In genomic region chr4:163385466-163385865, GRCh38 we compare ENCODE assay signal across 21 cellular contexts. TPM values are rescaled to one million over a fixed set of nuclear protein-coding genes. Genes with fewer than 3 reads are reported as not detected.
A peak's percentile ranks its signal among the peaks of the same experiment; 100 is the strongest.
DNase-seq lines count a peak whose midpoint lies in the region; ATAC-seq and TF ChIP-seq lines count a peak whose summit lies in the region.
"Had no signal": no experiment of that assay in that cellular context is flagged by ENCODE, and none has a peak within 500 bp of the region (broad histone marks: within the 10 kb centered on the region; RNA-seq: fewer than 3 reads in every experiment).

No MANE protein-coding gene starts in this region.

- POLR2A ChIA-PET in RWPE1 (lab: Yijun Ruan, JAX; ENCODE audit: low non-redundant PET): no interaction called here

- no peak overlapping the region for H3K4me3 ChIP-seq in neuronal stem cell (ENCODE audit: low read length in 2 of 2)
- H3K4me3 ChIP-seq: HAP-1, SJSA1 had no signal

- CTCF ChIA-PET in RWPE1 (lab: Yijun Ruan, JAX): no interaction called here

- no peaks in the 10 kb centered on the region for H3K9me3 ChIP-seq in neuronal stem cell (replicated peaks in 1 of 2; ENCODE audit: control insufficient read depth in 2 of 2, insufficient read depth in 1 of 2, low read depth in 1 of 2, low read length in 2 of 2)
- H3K9me3 ChIP-seq: HAP-1, SJSA1 had no signal

- no peaks in the 10 kb centered on the region for H3K79me1 ChIP-seq in neuronal stem cell (ENCODE audit: low read depth, low read length)

- H3K4me1 ChIP-seq in foreskin keratinocyte (no peaks in the 10 kb centered on the region), neuronal stem cell (ENCODE audit: control insufficient read depth in 2 of 2, insufficient read depth in 1 of 2, low read depth in 1 of 2, low read length in 2 of 2) (peaks cover 0 to 12% of the 10 kb centered on the region in 2 donors)
- H3K4me1 ChIP-seq: HAP-1, SJSA1 had no signal

- H3K27me3 ChIP-seq in foreskin keratinocyte (no peaks in the 10 kb centered on the region), neuronal stem cell (ENCODE audit: control insufficient read depth in 3 of 3, insufficient read depth in 3 of 3, low read depth in 1 of 3, low read length in 3 of 3) (no peaks in the 10 kb centered on the region)
- H3K27me3 ChIP-seq: SJSA1 had no signal

- ATAC-seq in foreskin keratinocyte (peak; percentile 90), HG02885 (IDR thresholded peaks at IDR 0.05; ENCODE audit: poor library complexity, unreplicated experiment) (no peak), GM18867 (IDR thresholded peaks at IDR 0.05; ENCODE audit: unreplicated experiment) (no peak), GM21515 (IDR thresholded peaks at IDR 0.05; ENCODE audit: unreplicated experiment) (no peak)
- ATAC-seq: Right ventricle myocardium inferior had no signal

- no peak overlapping the region for H3K23ac ChIP-seq in neuronal stem cell (ENCODE audit: low read depth, low read length, poor library complexity)

- H2AK5ac ChIP-seq in neuronal stem cell (ENCODE audit: low read depth, low read length): no peak overlapping the region

- no peak overlapping the region for H3K4me2 ChIP-seq in neuronal stem cell (ENCODE audit: insufficient read depth, low read length, poor library complexity, severe bottlenecking)

- H4K8ac ChIP-seq in neuronal stem cell (ENCODE audit: low read depth, low read length): no peak overlapping the region

- no peaks in the 10 kb centered on the region for H3K36me3 ChIP-seq in neuronal stem cell (replicated peaks in 1 of 2; ENCODE audit: control insufficient read depth in 2 of 2, insufficient read depth in 2 of 2, low read length in 2 of 2)
- H3K36me3 ChIP-seq: HAP-1, SJSA1 had no signal

- H4K91ac ChIP-seq in neuronal stem cell (ENCODE audit: low read depth, low read length, poor library complexity): no peak overlapping the region

- H3K9ac ChIP-seq in neuronal stem cell (ENCODE audit: low read depth, low read length, poor library complexity): no peak overlapping the region

- peak overlapping the region; percentile 34 for H2AFZ ChIP-seq in neuronal stem cell (ENCODE audit: low read length)

- no peaks in the 10 kb centered on the region for H3K36me3 Mint-ChIP-seq in nephron progenitor cell (ENCODE audit: low read depth)
- H3K36me3 Mint-ChIP-seq: CD4-positive, CD25-positive, alpha-beta regulatory T cell had no signal

- no peak overlapping the region for H3K27ac ChIP-seq in RWPE1
- no peak overlapping the region for H3K27ac ChIP-seq in foreskin keratinocyte
- H3K27ac ChIP-seq in neuronal stem cell (replicated peaks; ENCODE audit: low read length): no peak overlapping the region
- H3K27ac ChIP-seq: SJSA1 had no signal

- H3K4me1 Mint-ChIP-seq in nephron progenitor cell: no peaks in the 10 kb centered on the region

- H3K9me3 Mint-ChIP-seq in nephron progenitor cell: no peaks in the 10 kb centered on the region

- H3K27me3 Mint-ChIP-seq in nephron progenitor cell (ENCODE audit: low read depth, poor library complexity): no peaks in the 10 kb centered on the region

- TF ChIP-seq CTCF in RWPE1 (conservative IDR thresholded peaks at IDR 0.05; ENCODE audit: low read depth): no peak
- TF ChIP-seq CTCF in foreskin keratinocyte (conservative IDR thresholded peaks at IDR 0.05): no peak
- no peak for TF ChIP-seq CTCF in nephron progenitor cell (IDR thresholded peaks at IDR 0.05)

- no peak overlapping the region for H2BK120ac ChIP-seq in neuronal stem cell (ENCODE audit: low read depth, low read length)

- no peak overlapping the region for H3K18ac ChIP-seq in neuronal stem cell (ENCODE audit: low read length)

- WGBS in neuronal stem cell (ENCODE audit: extremely low coverage in 2 of 2, insufficient read length in 2 of 2, insufficient replicate concordance in 1 of 2), 2 donors: no CpG with 5 or more reads among the region's 4 CpGs

- H3K27ac Mint-ChIP-seq in nephron progenitor cell: no peak overlapping the region
- H3K27ac Mint-ChIP-seq: CD4-positive, CD25-positive, alpha-beta regulatory T cell had no signal

- H2BK5ac ChIP-seq in neuronal stem cell (ENCODE audit: low read length): no peak overlapping the region

- H3K4me3 Mint-ChIP-seq in nephron progenitor cell: no peak overlapping the region
- H3K4me3 Mint-ChIP-seq: CD4-positive, CD25-positive, alpha-beta regulatory T cell had no signal

- H2BK12ac ChIP-seq in neuronal stem cell (ENCODE audit: low read length): no peak overlapping the region

- no peak overlapping the region for H3K14ac ChIP-seq in neuronal stem cell (ENCODE audit: low read length)

- no peak overlapping the region for H3K4ac ChIP-seq in neuronal stem cell (ENCODE audit: low read length)

- H2BK15ac ChIP-seq in neuronal stem cell (ENCODE audit: low read length): no peak overlapping the region

- DNase-seq in HPDE6-E6E7 (ENCODE audit: extremely low spot score) (peak; percentile 12), RWPE1 (ENCODE audit: low spot score) (peak; percentile 2), foreskin keratinocyte (peak in 1 of 2 donors; percentile 53), neuronal stem cell (ENCODE audit: low spot score) (no peak), nephron progenitor cell (no peak)
- DNase-seq: CD4-positive, CD25-positive, alpha-beta regulatory T cell; DMS79; Kasumi-1; NCI-H1092 treated with DMSO at 0.1 percent for 48 hours; NCI-H146; NCI-H2029; NCI-H2227 treated with DMSO at 0.1 percent for 48 hours; NCI-H510A treated with DMSO at 0.1 percent for 48 hours; NCI-H774 had no signal

RNA-seq across cellular contexts. Expression of gene NPY5R, which starts 41.8 kb away (rescaled TPM):
- total RNA-seq in foreskin keratinocyte: not detected in 2 replicates
- not detected in 2 replicates for polyA plus RNA-seq in foreskin keratinocyte
- polyA plus RNA-seq in neuronal stem cell (2013, experiment 1 of 2): 1.2 TPM
- polyA plus RNA-seq in neuronal stem cell (2013, experiment 2 of 2): 1.3 TPM
- total RNA-seq: CD4-positive, CD25-positive, alpha-beta regulatory T cell; Right ventricle myocardium inferior; SJSA1 had no signal
- polyA plus RNA-seq: BJ; CD4-positive, CD25-positive, alpha-beta regulatory T cell had no signal

RNA-seq across cellular contexts. Expression of gene NPY1R, which starts 53.1 kb away (rescaled TPM):
- 0.04 and 0.17 TPM in 2 replicates for total RNA-seq in foreskin keratinocyte
- 0.03 TPM in 1 of 2 replicates, not detected in the other for polyA plus RNA-seq in foreskin keratinocyte
- polyA plus RNA-seq in neuronal stem cell (2013, experiment 1 of 2): 2.0 TPM
- polyA plus RNA-seq in neuronal stem cell (2013, experiment 2 of 2): 1.9 TPM
- total RNA-seq: CD4-positive, CD25-positive, alpha-beta regulatory T cell; SJSA1 had no signal
- polyA plus RNA-seq: BJ; CD4-positive, CD25-positive, alpha-beta regulatory T cell had no signal

Comparison
In these comparisons a context has a peak if more than half of its experiments do, and no peak if none do; other contexts are left out.
1. DNase-seq: peak in HPDE6-E6E7 (single experiment) and RWPE1 (single experiment); none in neuronal stem cell (single experiment) and nephron progenitor cell (single experiment).